ENCODE assay signal across 21 cellular contexts in genomic region chr15:65509321-65509720, GRCh38. TPM values are rescaled to one million over a fixed set of nuclear protein-coding genes. Genes with fewer than 3 reads are reported as not detected.
DNase-seq lines count a peak whose midpoint lies in the region; ATAC-seq and TF ChIP-seq lines count a peak whose summit lies in the region.
"Had no signal": no experiment of that assay in that cellular context is flagged by ENCODE, and none has a peak within 500 bp of the region (broad histone marks: within the 10 kb centered on the region; RNA-seq: fewer than 3 reads in every experiment).

No MANE protein-coding gene starts in this region.

- DNase-seq in natural killer cell = no peak
- no peak for DNase-seq in natural killer cell treated with Interleukin-12 subunit alpha and Interleukin-12 subunit beta and Interleukin-15 and Interleukin-18, amount 100 ng/mL, for 72 hours (ENCODE audit: low spot score)
- peak; percentile 36 for DNase-seq in epidermal melanocyte (ENCODE audit: insufficient read length, low spot score)
- DNase-seq in activated gamma-delta T cell (lab: John Stamatoyannopoulos, UW) = no peak
- DNase-seq in DMS114 treated with DMSO at 0.1 percent for 48 hours (lab: John Stamatoyannopoulos, UW; ENCODE audit: unreplicated experiment) = no peak
- no peak for DNase-seq in NOMO-1 (lab: John Stamatoyannopoulos, UW; ENCODE audit: unreplicated experiment in 2 of 2)
- DNase-seq: BE2C; COR-L47; DMS79 treated with DMSO at 0.1 percent for 48 hours; H7; MG63; NCI-H1092; NCI-H1436 treated with DMSO at 0.1 percent for 48 hours; NCI-H1930; NCI-H2227 treated with DMSO at 0.1 percent for 48 hours; NCI-H510A treated with DMSO at 0.1 percent for 48 hours; NCI-H748 treated with DMSO at 0.1 percent for 48 hours; NK-92 treated with Interleukin-12 subunit alpha and Interleukin-12 subunit beta, amount 100 ng/mL, for 24 hours; Peyer's patch had no signal

- peak overlapping the region; percentile 52 to 72 for H3K27ac Mint-ChIP-seq in natural killer cell
- H3K27ac Mint-ChIP-seq in natural killer cell treated with Interleukin-12 subunit alpha and Interleukin-12 subunit beta and Interleukin-15 and Interleukin-18, amount 100 ng/mL, for 72 hours = peak overlapping the region in 1 of 2 donors; percentile 13
- H3K27ac Mint-ChIP-seq in activated T-helper 17 cell treated with anti-CD3 and anti-CD28 coated beads, Interleukin-2, amount 50 U/mL, for 72 hours = peak overlapping the region; percentile 18
- H3K27ac Mint-ChIP-seq: IgD-negative memory B cell had no signal

- H3K36me3 Mint-ChIP-seq in natural killer cell = peaks cover 10% of the 10 kb centered on the region
- H3K36me3 Mint-ChIP-seq in natural killer cell treated with Interleukin-12 subunit alpha and Interleukin-12 subunit beta and Interleukin-15 and Interleukin-18, amount 100 ng/mL, for 72 hours = peaks cover 14% of the 10 kb centered on the region
- peaks cover 87% of the 10 kb centered on the region for H3K36me3 Mint-ChIP-seq in activated T-helper 17 cell treated with anti-CD3 and anti-CD28 coated beads, Interleukin-2, amount 50 U/mL, for 72 hours (ENCODE audit: low read depth)

- no peaks in the 10 kb centered on the region for H3K9me3 Mint-ChIP-seq in natural killer cell
- H3K9me3 Mint-ChIP-seq in natural killer cell treated with Interleukin-12 subunit alpha and Interleukin-12 subunit beta and Interleukin-15 and Interleukin-18, amount 100 ng/mL, for 72 hours = no peaks in the 10 kb centered on the region
- no peaks in the 10 kb centered on the region for H3K9me3 Mint-ChIP-seq in activated T-helper 17 cell treated with anti-CD3 and anti-CD28 coated beads, Interleukin-2, amount 50 U/mL, for 72 hours
- H3K9me3 Mint-ChIP-seq: IgD-negative memory B cell had no signal

- no peak overlapping the region for H3K4me3 Mint-ChIP-seq in natural killer cell
- H3K4me3 Mint-ChIP-seq in natural killer cell treated with Interleukin-12 subunit alpha and Interleukin-12 subunit beta and Interleukin-15 and Interleukin-18, amount 100 ng/mL, for 72 hours = no peak overlapping the region
- H3K4me3 Mint-ChIP-seq in activated T-helper 17 cell treated with anti-CD3 and anti-CD28 coated beads, Interleukin-2, amount 50 U/mL, for 72 hours = no peak overlapping the region

- no peak for TF ChIP-seq CTCF in natural killer cell (IDR thresholded peaks at IDR 0.05)

- ATAC-seq in natural killer cell = no peak
- no peak for ATAC-seq in natural killer cell treated with Interleukin-12 subunit alpha and Interleukin-12 subunit beta and Interleukin-15 and Interleukin-18, amount 100 ng/mL, for 72 hours
- no peak for ATAC-seq in activated T-helper 17 cell treated with anti-CD3 and anti-CD28 coated beads, Interleukin-2, amount 50 U/mL, for 72 hours (replicated peaks)

- intact Hi-C loops in natural killer cell (cut with micrococcal nuclease) = no loop called here

- H3K27me3 Mint-ChIP-seq in natural killer cell (ENCODE audit: low read depth in 2 of 2) = no peaks in the 10 kb centered on the region
- no peaks in the 10 kb centered on the region for H3K27me3 Mint-ChIP-seq in natural killer cell treated with Interleukin-12 subunit alpha and Interleukin-12 subunit beta and Interleukin-15 and Interleukin-18, amount 100 ng/mL, for 72 hours
- H3K27me3 Mint-ChIP-seq in activated T-helper 17 cell treated with anti-CD3 and anti-CD28 coated beads, Interleukin-2, amount 50 U/mL, for 72 hours = no peaks in the 10 kb centered on the region
- H3K27me3 Mint-ChIP-seq: IgD-negative memory B cell had no signal

- H3K4me1 Mint-ChIP-seq in natural killer cell = peaks cover 30 to 38% of the 10 kb centered on the region in 2 donors
- peaks cover 33% of the 10 kb centered on the region in 2 donors for H3K4me1 Mint-ChIP-seq in natural killer cell treated with Interleukin-12 subunit alpha and Interleukin-12 subunit beta and Interleukin-15 and Interleukin-18, amount 100 ng/mL, for 72 hours (ENCODE audit: low read depth in 2 of 2)
- no peaks in the 10 kb centered on the region for H3K4me1 Mint-ChIP-seq in activated T-helper 17 cell treated with anti-CD3 and anti-CD28 coated beads, Interleukin-2, amount 50 U/mL, for 72 hours

RNA-seq across cellular contexts. Expression of gene DPP8, which starts 8.2 kb away (rescaled TPM):
- 10 to 100 TPM; 51.7 to 64.8 (median 62.4) TPM for total RNA-seq in natural killer cell
- 10 to 100 TPM; 46.4 to 48.5 TPM for total RNA-seq in natural killer cell treated with Interleukin-12 subunit alpha and Interleukin-12 subunit beta and Interleukin-15 and Interleukin-18, amount 100 ng/mL, for 72 hours
- 10 to 100 TPM; 30.7 to 31.4 TPM for total RNA-seq in activated T-helper 17 cell treated with anti-CD3 and anti-CD28 coated beads, Interleukin-2, amount 50 U/mL, for 72 hours

RNA-seq across cellular contexts. Expression of gene HACD3, which starts 20.9 kb away (rescaled TPM):
- total RNA-seq in natural killer cell = 10 to 100 TPM; 13.5 to 24.7 (median 15.1) TPM
- 10 to 100 TPM; 39.3 to 49.6 TPM for total RNA-seq in natural killer cell treated with Interleukin-12 subunit alpha and Interleukin-12 subunit beta and Interleukin-15 and Interleukin-18, amount 100 ng/mL, for 72 hours
- total RNA-seq in activated T-helper 17 cell treated with anti-CD3 and anti-CD28 coated beads, Interleukin-2, amount 50 U/mL, for 72 hours = 10 to 100 TPM; 24.9 to 44.7 TPM
